In the genomic region with DNA sequence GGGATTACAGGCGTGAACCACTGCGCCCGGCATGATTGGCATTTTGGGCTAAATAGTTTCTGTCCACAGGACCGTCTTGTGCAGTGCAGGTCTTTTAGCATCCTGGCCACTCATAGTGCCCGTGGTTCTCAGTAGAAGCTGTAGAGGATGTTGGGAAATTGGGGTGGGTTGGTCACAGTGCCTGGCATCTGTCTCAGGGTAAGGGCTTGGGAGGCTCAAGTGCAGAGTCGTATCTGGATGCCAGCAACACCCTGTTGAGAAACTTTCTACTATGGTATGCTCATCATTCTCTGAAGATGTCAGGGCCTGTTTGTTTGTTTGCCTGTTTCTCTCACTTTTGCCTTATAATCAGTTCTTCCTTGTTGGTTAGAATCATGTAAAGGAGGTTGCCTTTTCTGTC, we compare ENCODE assay signal across 2 cellular contexts.
TF ChIP-seq lines count a peak whose summit lies in the region.

No MANE protein-coding gene starts in this region.

TF ChIP-seq in HepG2, 621 proteins besides CTCF, POLR2A, EP300 and RAD21:
- TF ChIP-seq MEIS2 (CRISPR knock-in tag; IDR thresholded peaks at IDR 0.05) (no peak), RBM22 (optimal IDR thresholded peaks at IDR 0.05; ENCODE audit: low read length) (peak; percentile 28)

TF ChIP-seq in WTC11, 78 proteins besides CTCF, POLR2A, EP300 and RAD21:
- TF ChIP-seq CREB1 (CRISPR knock-in tag; IDR thresholded peaks at IDR 0.05): no peak
- TF ChIP-seq ZNF423 (CRISPR knock-in tag; IDR thresholded peaks at IDR 0.05): no peak
- TF ChIP-seq E2F5 (CRISPR knock-in tag; IDR thresholded peaks at IDR 0.05): no peak
- no peak for TF ChIP-seq CBFB (CRISPR knock-in tag; IDR thresholded peaks at IDR 0.05; ENCODE audit: low read depth)
- no peak for TF ChIP-seq HMGA2 (CRISPR knock-in tag; IDR thresholded peaks at IDR 0.05)
- no peak for TF ChIP-seq EMX1 (CRISPR knock-in tag; IDR thresholded peaks at IDR 0.05)
- no peak for TF ChIP-seq ZBTB43 (CRISPR knock-in tag; IDR thresholded peaks at IDR 0.05)
- TF ChIP-seq, protein P1, sequence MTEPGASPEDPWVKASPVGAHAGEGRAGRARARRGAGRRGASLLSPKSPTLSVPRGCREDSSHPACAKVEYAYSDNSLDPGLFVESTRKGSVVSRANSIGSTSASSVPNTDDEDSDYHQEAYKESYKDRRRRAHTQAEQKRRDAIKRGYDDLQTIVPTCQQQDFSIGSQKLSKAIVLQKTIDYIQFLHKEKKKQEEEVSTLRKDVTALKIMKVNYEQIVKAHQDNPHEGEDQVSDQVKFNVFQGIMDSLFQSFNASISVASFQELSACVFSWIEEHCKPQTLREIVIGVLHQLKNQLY (CRISPR knock-in tag; IDR thresholded peaks at IDR 0.05): no peak
- no peak for TF ChIP-seq TEAD4 (CRISPR knock-in tag; IDR thresholded peaks at IDR 0.05)
- no peak for TF ChIP-seq ZNF425 (CRISPR knock-in tag; conservative IDR thresholded peaks at IDR 0.05)
- no peak for TF ChIP-seq ZNF138 (CRISPR knock-in tag; conservative IDR thresholded peaks at IDR 0.05)
- TF ChIP-seq FOXP1 (CRISPR knock-in tag; IDR thresholded peaks at IDR 0.05; ENCODE audit: borderline replicate concordance): no peak
- no peak for TF ChIP-seq MYBL2 (CRISPR knock-in tag; IDR thresholded peaks at IDR 0.05)
- no peak for TF ChIP-seq JAZF1 (CRISPR knock-in tag; IDR thresholded peaks at IDR 0.05)
- no peak for TF ChIP-seq ZNF263 (CRISPR knock-in tag; IDR thresholded peaks at IDR 0.05; ENCODE audit: low read depth)
- no peak for TF ChIP-seq ZNF671 (CRISPR knock-in tag; IDR thresholded peaks at IDR 0.05)
- TF ChIP-seq TCF7 (CRISPR knock-in tag; IDR thresholded peaks at IDR 0.05; ENCODE audit: low read depth): no peak
- TF ChIP-seq ATF2 (CRISPR knock-in tag; IDR thresholded peaks at IDR 0.05; ENCODE audit: borderline replicate concordance, low read depth): no peak
- no peak for TF ChIP-seq PRRX2 (CRISPR knock-in tag; IDR thresholded peaks at IDR 0.05)
TF ChIP-seq in WTC11: peak in this region for 0.
